In the genomic region with DNA sequence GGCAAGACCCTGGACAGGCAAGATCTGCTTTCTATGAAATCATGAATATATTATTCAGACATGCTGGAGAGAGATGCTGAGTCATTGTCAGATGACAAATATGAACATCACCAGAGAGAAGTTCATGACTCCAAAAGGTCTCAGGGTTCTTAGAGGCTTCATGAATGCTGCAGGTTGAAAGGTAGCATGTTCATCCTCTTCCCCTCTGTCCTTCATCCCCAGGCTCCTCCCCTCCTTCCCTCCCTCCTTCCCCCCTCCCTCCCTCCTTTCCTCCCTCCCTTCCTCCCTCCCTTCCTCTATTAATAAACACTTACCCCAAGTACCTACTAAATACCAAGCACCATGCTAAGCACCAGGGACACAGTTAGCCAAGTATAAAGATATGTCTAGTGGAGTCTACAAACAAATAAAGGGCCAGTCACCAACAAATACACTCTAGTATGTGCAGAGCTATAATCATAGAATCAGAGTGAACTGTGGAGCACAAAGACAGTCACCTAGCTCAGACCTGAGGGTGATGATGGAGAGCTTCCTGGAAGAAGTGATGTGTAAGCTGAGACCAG, we compare ENCODE assay signal across 1 cellular context.
A peak's percentile ranks its signal among the peaks of the same experiment; 100 is the strongest.
TF ChIP-seq lines count a peak whose summit lies in the region.

No MANE protein-coding gene starts in this region.

TF ChIP-seq in HepG2, 621 proteins besides CTCF, POLR2A, EP300 and RAD21 (continued from another document):
- TF ChIP-seq, protein P1, sequence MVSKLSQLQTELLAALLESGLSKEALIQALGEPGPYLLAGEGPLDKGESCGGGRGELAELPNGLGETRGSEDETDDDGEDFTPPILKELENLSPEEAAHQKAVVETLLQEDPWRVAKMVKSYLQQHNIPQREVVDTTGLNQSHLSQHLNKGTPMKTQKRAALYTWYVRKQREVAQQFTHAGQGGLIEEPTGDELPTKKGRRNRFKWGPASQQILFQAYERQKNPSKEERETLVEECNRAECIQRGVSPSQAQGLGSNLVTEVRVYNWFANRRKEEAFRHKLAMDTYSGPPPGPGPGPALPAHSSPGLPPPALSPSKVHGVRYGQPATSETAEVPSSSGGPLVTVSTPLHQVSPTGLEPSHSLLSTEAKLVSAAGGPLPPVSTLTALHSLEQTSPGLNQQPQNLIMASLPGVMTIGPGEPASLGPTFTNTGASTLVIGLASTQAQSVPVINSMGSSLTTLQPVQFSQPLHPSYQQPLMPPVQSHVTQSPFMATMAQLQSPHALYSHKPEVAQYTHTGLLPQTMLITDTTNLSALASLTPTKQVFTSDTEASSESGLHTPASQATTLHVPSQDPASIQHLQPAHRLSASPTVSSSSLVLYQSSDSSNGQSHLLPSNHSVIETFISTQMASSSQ (IDR thresholded peaks at IDR 0.05; ENCODE audit: low read depth) = no peak
- TF ChIP-seq, protein P1 (CRISPR knock-in tag; IDR thresholded peaks at IDR 0.05; ENCODE audit: borderline replicate concordance) = no peak
- TF ChIP-seq, protein P2, sequence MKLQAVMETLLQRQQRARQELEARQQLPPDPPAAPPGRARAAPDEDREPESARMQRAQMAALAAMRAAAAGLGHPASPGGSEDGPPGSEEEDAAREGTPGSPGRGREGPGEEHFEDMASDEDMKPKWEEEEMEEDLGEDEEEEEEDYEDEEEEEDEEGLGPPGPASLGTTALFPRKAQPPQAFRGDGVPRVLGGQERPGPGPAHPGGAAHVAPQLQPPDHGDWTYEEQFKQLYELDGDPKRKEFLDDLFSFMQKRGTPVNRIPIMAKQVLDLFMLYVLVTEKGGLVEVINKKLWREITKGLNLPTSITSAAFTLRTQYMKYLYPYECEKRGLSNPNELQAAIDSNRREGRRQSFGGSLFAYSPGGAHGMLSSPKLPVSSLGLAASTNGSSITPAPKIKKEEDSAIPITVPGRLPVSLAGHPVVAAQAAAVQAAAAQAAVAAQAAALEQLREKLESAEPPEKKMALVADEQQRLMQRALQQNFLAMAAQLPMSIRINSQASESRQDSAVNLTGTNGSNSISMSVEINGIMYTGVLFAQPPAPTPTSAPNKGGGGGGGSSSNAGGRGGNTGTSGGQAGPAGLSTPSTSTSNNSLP (IDR thresholded peaks at IDR 0.05; ENCODE audit: low read depth, low read length) = no peak
- no peak for TF ChIP-seq PHF20 (CRISPR knock-in tag; IDR thresholded peaks at IDR 0.05)
- no peak for TF ChIP-seq ZNF205 (CRISPR knock-in tag; IDR thresholded peaks at IDR 0.05)
- no peak for TF ChIP-seq ASH2L (IDR thresholded peaks at IDR 0.05; ENCODE audit: insufficient read length, low read depth, low read length)
- TF ChIP-seq, protein P3, sequence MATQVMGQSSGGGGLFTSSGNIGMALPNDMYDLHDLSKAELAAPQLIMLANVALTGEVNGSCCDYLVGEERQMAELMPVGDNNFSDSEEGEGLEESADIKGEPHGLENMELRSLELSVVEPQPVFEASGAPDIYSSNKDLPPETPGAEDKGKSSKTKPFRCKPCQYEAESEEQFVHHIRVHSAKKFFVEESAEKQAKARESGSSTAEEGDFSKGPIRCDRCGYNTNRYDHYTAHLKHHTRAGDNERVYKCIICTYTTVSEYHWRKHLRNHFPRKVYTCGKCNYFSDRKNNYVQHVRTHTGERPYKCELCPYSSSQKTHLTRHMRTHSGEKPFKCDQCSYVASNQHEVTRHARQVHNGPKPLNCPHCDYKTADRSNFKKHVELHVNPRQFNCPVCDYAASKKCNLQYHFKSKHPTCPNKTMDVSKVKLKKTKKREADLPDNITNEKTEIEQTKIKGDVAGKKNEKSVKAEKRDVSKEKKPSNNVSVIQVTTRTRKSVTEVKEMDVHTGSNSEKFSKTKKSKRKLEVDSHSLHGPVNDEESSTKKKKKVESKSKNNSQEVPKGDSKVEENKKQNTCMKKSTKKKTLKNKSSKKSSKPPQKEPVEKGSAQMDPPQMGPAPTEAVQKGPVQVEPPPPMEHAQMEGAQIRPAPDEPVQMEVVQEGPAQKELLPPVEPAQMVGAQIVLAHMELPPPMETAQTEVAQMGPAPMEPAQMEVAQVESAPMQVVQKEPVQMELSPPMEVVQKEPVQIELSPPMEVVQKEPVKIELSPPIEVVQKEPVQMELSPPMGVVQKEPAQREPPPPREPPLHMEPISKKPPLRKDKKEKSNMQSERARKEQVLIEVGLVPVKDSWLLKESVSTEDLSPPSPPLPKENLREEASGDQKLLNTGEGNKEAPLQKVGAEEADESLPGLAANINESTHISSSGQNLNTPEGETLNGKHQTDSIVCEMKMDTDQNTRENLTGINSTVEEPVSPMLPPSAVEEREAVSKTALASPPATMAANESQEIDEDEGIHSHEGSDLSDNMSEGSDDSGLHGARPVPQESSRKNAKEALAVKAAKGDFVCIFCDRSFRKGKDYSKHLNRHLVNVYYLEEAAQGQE (IDR thresholded peaks at IDR 0.05; ENCODE audit: borderline replicate concordance in 1 of 2, low read depth in 1 of 2, low read length in 2 of 2) = no peak
- TF ChIP-seq NFE2L2 (IDR thresholded peaks at IDR 0.05; ENCODE audit: low read length) = peak; percentile 96
- no peak for TF ChIP-seq SKI (IDR thresholded peaks at IDR 0.05; ENCODE audit: partially characterized antibody)
- peak; percentile 22 for TF ChIP-seq PCBP2 (optimal IDR thresholded peaks at IDR 0.05; ENCODE audit: low read depth, low read length, poor library complexity, severe bottlenecking)
- TF ChIP-seq ELF4 (CRISPR knock-in tag; IDR thresholded peaks at IDR 0.05; ENCODE audit: borderline replicate concordance) = no peak
- TF ChIP-seq MAFF (IDR thresholded peaks at IDR 0.05; ENCODE audit: low read depth, low read length) = peak; percentile 28; the same call in 1 of the 2 replicates
- peak; percentile 41 for TF ChIP-seq HNRNPK (IDR thresholded peaks at IDR 0.05; ENCODE audit: low read depth, low read length, poor library complexity, severe bottlenecking)
- TF ChIP-seq SP4 (CRISPR knock-in tag; IDR thresholded peaks at IDR 0.05) = no peak
- TF ChIP-seq ESRRA (CRISPR knock-in tag; IDR thresholded peaks at IDR 0.05; ENCODE audit: low read depth) = no peak
- TF ChIP-seq ZSCAN22 (CRISPR knock-in tag; IDR thresholded peaks at IDR 0.05) = no peak
- TF ChIP-seq NFE2 (CRISPR knock-in tag; IDR thresholded peaks at IDR 0.05) = peak; percentile 27; the same call in 1 of the 2 replicates
